ENCODE assay signal across 3 cellular contexts in genomic region chr7:17910377-17910776, GRCh38.
TF ChIP-seq lines count a peak whose summit lies in the region.

No MANE protein-coding gene starts in this region.

TF ChIP-seq in A549, 52 proteins besides CTCF, POLR2A, EP300 and RAD21:
- peak; percentile 88 for TF ChIP-seq MAFK (IDR thresholded peaks at IDR 0.05; ENCODE audit: partially characterized antibody)
- peak; percentile 65 for TF ChIP-seq NFE2L2 (conservative IDR thresholded peaks at IDR 0.05; ENCODE audit: low read length)
- no peak for TF ChIP-seq CBX8 (IDR thresholded peaks at IDR 0.05)

TF ChIP-seq in GM23338, 12 proteins besides CTCF, POLR2A, EP300 and RAD21:
- no peak for TF ChIP-seq ZNF462 (CRISPR knock-in tag; IDR thresholded peaks at IDR 0.05)
- TF ChIP-seq CREB1 (CRISPR knock-in tag; IDR thresholded peaks at IDR 0.05; ENCODE audit: low read depth): no peak
- TF ChIP-seq, protein P1, sequence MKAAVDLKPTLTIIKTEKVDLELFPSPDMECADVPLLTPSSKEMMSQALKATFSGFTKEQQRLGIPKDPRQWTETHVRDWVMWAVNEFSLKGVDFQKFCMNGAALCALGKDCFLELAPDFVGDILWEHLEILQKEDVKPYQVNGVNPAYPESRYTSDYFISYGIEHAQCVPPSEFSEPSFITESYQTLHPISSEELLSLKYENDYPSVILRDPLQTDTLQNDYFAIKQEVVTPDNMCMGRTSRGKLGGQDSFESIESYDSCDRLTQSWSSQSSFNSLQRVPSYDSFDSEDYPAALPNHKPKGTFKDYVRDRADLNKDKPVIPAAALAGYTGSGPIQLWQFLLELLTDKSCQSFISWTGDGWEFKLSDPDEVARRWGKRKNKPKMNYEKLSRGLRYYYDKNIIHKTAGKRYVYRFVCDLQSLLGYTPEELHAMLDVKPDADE (IDR thresholded peaks at IDR 0.05): no peak
- no peak for TF ChIP-seq EZH2phosphoT487 (IDR thresholded peaks at IDR 0.05; ENCODE audit: unreplicated experiment)
- TF ChIP-seq ZNF114 (CRISPR knock-in tag; IDR thresholded peaks at IDR 0.05): no peak
- no peak for TF ChIP-seq JUNB (IDR thresholded peaks at IDR 0.05; ENCODE audit: unreplicated experiment)
- TF ChIP-seq NANOG (IDR thresholded peaks at IDR 0.05; ENCODE audit: borderline replicate concordance): no peak
- TF ChIP-seq, protein P2, sequence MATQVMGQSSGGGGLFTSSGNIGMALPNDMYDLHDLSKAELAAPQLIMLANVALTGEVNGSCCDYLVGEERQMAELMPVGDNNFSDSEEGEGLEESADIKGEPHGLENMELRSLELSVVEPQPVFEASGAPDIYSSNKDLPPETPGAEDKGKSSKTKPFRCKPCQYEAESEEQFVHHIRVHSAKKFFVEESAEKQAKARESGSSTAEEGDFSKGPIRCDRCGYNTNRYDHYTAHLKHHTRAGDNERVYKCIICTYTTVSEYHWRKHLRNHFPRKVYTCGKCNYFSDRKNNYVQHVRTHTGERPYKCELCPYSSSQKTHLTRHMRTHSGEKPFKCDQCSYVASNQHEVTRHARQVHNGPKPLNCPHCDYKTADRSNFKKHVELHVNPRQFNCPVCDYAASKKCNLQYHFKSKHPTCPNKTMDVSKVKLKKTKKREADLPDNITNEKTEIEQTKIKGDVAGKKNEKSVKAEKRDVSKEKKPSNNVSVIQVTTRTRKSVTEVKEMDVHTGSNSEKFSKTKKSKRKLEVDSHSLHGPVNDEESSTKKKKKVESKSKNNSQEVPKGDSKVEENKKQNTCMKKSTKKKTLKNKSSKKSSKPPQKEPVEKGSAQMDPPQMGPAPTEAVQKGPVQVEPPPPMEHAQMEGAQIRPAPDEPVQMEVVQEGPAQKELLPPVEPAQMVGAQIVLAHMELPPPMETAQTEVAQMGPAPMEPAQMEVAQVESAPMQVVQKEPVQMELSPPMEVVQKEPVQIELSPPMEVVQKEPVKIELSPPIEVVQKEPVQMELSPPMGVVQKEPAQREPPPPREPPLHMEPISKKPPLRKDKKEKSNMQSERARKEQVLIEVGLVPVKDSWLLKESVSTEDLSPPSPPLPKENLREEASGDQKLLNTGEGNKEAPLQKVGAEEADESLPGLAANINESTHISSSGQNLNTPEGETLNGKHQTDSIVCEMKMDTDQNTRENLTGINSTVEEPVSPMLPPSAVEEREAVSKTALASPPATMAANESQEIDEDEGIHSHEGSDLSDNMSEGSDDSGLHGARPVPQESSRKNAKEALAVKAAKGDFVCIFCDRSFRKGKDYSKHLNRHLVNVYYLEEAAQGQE (IDR thresholded peaks at IDR 0.05; ENCODE audit: unreplicated experiment): no peak
- TF ChIP-seq ZNF331 (CRISPR knock-in tag; IDR thresholded peaks at IDR 0.05; ENCODE audit: low read depth): no peak
- TF ChIP-seq POLR2AphosphoS5 (IDR thresholded peaks at IDR 0.05; ENCODE audit: low read depth): no peak
TF ChIP-seq in GM23338: peak in this region for 0.

TF ChIP-seq in GM12878, 131 proteins besides CTCF, POLR2A, EP300 and RAD21:
- TF ChIP-seq NRF1 (conservative IDR thresholded peaks at IDR 0.05; ENCODE audit: low read depth, low read length) (no peak), BACH1 (IDR thresholded peaks at IDR 0.05; ENCODE audit: borderline replicate concordance) (peak; percentile 41; the same call in 1 of the 2 replicates), CUX1 (IDR thresholded peaks at IDR 0.05; ENCODE audit: insufficient replicate concordance, low read depth, low read length) (no peak)
